11 cellular contexts compared by ENCODE assay signal in genomic region chr4:76515975-76516853, GRCh38.
DNase-seq lines count a peak whose midpoint lies in the region; ATAC-seq and TF ChIP-seq lines count a peak whose summit lies in the region.
"Had no signal": no experiment of that assay in that cellular context is flagged by ENCODE, and none has a peak within 500 bp of the region (broad histone marks: within the 10 kb centered on the region; RNA-seq: fewer than 3 reads in every experiment).

No MANE protein-coding gene starts in this region.

- ATAC-seq in GM18502 (IDR thresholded peaks at IDR 0.05; ENCODE audit: poor library complexity, unreplicated experiment) (peak; percentile 88), GM19468 (IDR thresholded peaks at IDR 0.05; ENCODE audit: extremely low read depth, unreplicated experiment) (peak; percentile 43), HG03103 (IDR thresholded peaks at IDR 0.05; ENCODE audit: low read depth, unreplicated experiment) (peak; percentile 62)

- in situ Hi-C loops in mammary epithelial cell (cut with MboI; ENCODE audit: low sequenced_read_pairs in 2 of 2), result loop anchor here (5.0 to 25.0 kb wide), 2 partner anchors 216 to 521 kb away; no protein-coding TSS in a partner anchor

- no peak overlapping the region for H3K4me2 ChIP-seq in mammary epithelial cell (ENCODE audit: insufficient read depth, low read depth, low read length)

- H3K9ac ChIP-seq in mammary epithelial cell (ENCODE audit: insufficient read depth, low read length), result no peak overlapping the region

- peak; percentile 27 for DNase-seq in amniotic epithelial cell (ENCODE audit: low read depth)
- no peak for DNase-seq in SIG-M5 (lab: John Stamatoyannopoulos, UW)
- no peak for DNase-seq in stimulated activated CD4-positive, alpha-beta T cell treated with anti-CD3 and anti-CD28 coated beads, Interleukin-4, amount 100 ng/mL, for 1 hour
- DNase-seq in superior temporal gyrus (ENCODE audit: extremely low spot score), result no peak
- DNase-seq in mammary epithelial cell, result no peak
- DNase-seq: NCI-H1436, Right ventricle myocardium superior had no signal

- intact Hi-C loops in mammary epithelial cell (cut with micrococcal nuclease), result loop anchor here (10.0 kb wide), 1 partner anchor 789 kb away; no protein-coding TSS in a partner anchor

- H3K79me2 ChIP-seq in mammary epithelial cell (ENCODE audit: insufficient read depth, low read length), result no peaks in the 10 kb centered on the region

- H3K27me3 ChIP-seq in mammary epithelial cell (ENCODE audit: insufficient read depth, low read length), result no peaks in the 10 kb centered on the region

- no peaks in the 10 kb centered on the region for H3K4me1 ChIP-seq in mammary epithelial cell (ENCODE audit: insufficient read depth, low read length)

- no peak for TF ChIP-seq CTCF in mammary epithelial cell (conservative IDR thresholded peaks at IDR 0.05 in 1 of 2, IDR thresholded peaks at IDR 0.05 in 1 of 2; ENCODE audit: extremely low read depth in 1 of 2, insufficient read depth in 1 of 2, low read depth in 1 of 2, low read length in 2 of 2)

- CTCF ChIA-PET in mammary epithelial cell (lab: Charles Lee; ENCODE audit: low non-redundant PET), result no interaction called here

- no peak overlapping the region for H3K4me3 ChIP-seq in mammary epithelial cell (replicated peaks in 1 of 3; ENCODE audit: insufficient read depth in 1 of 3, low read depth in 2 of 3, low read length in 3 of 3)
- H3K4me3 ChIP-seq: skin epidermis had no signal

- no peaks in the 10 kb centered on the region for H3K36me3 ChIP-seq in mammary epithelial cell (ENCODE audit: insufficient read depth, low read length)

- H2AFZ ChIP-seq in mammary epithelial cell (ENCODE audit: low read depth, low read length), result no peak overlapping the region

- 91% methylated on average over 2 of the region's 2 CpGs for WGBS in mammary epithelial cell (ENCODE audit: low coverage, missing lambda C conversion rate)

- H3K27ac ChIP-seq in mammary epithelial cell (ENCODE audit: insufficient read depth, low read depth, low read length), result no peak overlapping the region
- H3K27ac ChIP-seq: skin epidermis had no signal

- no TSS peak for BruUV-seq in mammary epithelial cell (replicated peaks; lab: Mats Ljungman, UMichigan)

- H4K20me1 ChIP-seq in mammary epithelial cell (ENCODE audit: insufficient read depth, low read length), result no peaks in the 10 kb centered on the region

- H3K9me3 ChIP-seq in mammary epithelial cell (replicated peaks; ENCODE audit: insufficient read depth, low read length), result no peaks in the 10 kb centered on the region

- dilution Hi-C loops in mammary epithelial cell (cut with HindIII; ENCODE audit: low sequenced_read_pairs), result no loop called here
